Comparison of ENCODE assay signal across 26 cellular contexts in the genomic region with DNA sequence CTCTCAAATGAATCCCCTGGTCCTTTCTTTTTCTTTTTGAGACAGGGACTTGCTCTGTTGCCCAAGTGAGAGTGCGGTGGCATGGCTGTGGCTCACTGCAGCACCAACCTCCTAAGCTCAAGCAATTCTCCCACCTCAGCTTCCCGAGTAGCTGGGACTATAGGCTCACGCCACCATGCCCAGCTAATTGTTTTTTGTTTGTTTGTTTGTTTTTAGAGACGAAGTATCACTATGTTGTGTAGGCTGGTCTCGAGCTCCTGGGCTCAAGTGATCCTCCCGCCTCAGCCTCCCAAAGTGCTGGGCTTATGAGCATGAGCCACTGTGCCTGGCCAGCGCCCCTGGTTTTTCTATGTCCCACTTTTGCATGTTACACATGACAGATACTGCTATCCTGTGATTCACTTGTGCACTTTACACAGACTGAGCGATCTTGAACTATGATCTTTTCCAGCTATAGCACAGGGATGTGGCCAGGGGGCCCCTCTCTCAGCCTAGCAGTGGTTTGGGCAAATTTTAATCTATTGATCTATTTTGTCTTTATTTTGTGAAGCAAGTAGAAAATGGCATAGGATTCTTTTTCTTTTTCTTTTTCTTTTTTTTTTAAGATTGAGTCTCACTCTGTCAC. TPM values are rescaled to one million over a fixed set of nuclear protein-coding genes. Genes with fewer than 3 reads are reported as not detected.
"Had no signal": no experiment of that assay in that cellular context is flagged by ENCODE, and none has a peak within 500 bp of the region (broad histone marks: within the 10 kb centered on the region; RNA-seq: fewer than 3 reads in every experiment).

No MANE protein-coding gene starts in this region.

- H3K36me3 Mint-ChIP-seq: activated naive CD4-positive, alpha-beta T cell treated with anti-CD3 and anti-CD28 coated beads, Interleukin-2, amount 10 ng/mL, durations not matched to agents 7 days and 5 days; activated naive CD8-positive, alpha-beta T cell treated with anti-CD3 and anti-CD28 coated beads for 36 hours had no signal

- H3K4me3 ChIP-seq: cardiac muscle cell, Peyer's patch, SJSA1 had no signal

- ATAC-seq: activated T-helper 17 cell treated with anti-CD3 and anti-CD28 coated beads, Interleukin-2, amount 50 U/mL, for 72 hours; SK-N-SH treated with all-trans-retinoic acid at 6 μM for 48 hours had no signal

- H3K27me3 Mint-ChIP-seq: activated CD4-positive, alpha-beta memory T cell treated with anti-CD3 and anti-CD28 coated beads, Interleukin-2, amount 10 ng/mL, durations not matched to agents 7 days and 5 days; activated naive CD8-positive, alpha-beta T cell treated with anti-CD3 and anti-CD28 coated beads for 36 hours; activated T-helper 17 cell treated with anti-CD3 and anti-CD28 coated beads, Interleukin-2, amount 50 U/mL, for 72 hours had no signal

- H3K27ac Mint-ChIP-seq: activated CD4-positive, alpha-beta memory T cell treated with anti-CD3 and anti-CD28 coated beads, Interleukin-2, amount 10 ng/mL, durations not matched to agents 7 days and 5 days; activated naive CD4-positive, alpha-beta T cell treated with anti-CD3 and anti-CD28 coated beads, Interleukin-2, amount 10 ng/mL, durations not matched to agents 7 days and 5 days; activated naive CD8-positive, alpha-beta T cell treated with anti-CD3 and anti-CD28 coated beads for 36 hours; activated T-helper 17 cell treated with anti-CD3 and anti-CD28 coated beads, Interleukin-2, amount 50 U/mL, for 72 hours; T-helper 1 cell treated with Interleukin-12 subunit alpha and Interleukin-12 subunit beta and Interleukin-4 antibody, amounts not matched to agents 30 μg/mL and 1 μg/mL, for 36 hours had no signal

- H3K36me3 ChIP-seq: brain microvascular endothelial cell, cardiac muscle cell, Peyer's patch, SJSA1 had no signal

- H3K27ac ChIP-seq: brain microvascular endothelial cell, cardiac muscle cell, Peyer's patch, SJSA1 had no signal

- DNase-seq: activated CD4-positive, alpha-beta memory T cell treated with anti-CD3 and anti-CD28 coated beads, Interleukin-2, amount 10 ng/mL, durations not matched to agents 7 days and 5 days; activated CD4-positive, alpha-beta T cell treated with anti-CD3 and anti-CD28 coated beads for 48 hours; activated CD4-positive, CD25-positive, alpha-beta regulatory T cell treated with anti-CD3 and anti-CD28 coated beads, Interleukin-2, amount 50 U/mL, for 72 hours; activated gamma-delta T cell; activated naive CD4-positive, alpha-beta T cell treated with anti-CD3 and anti-CD28 coated beads, Interleukin-2, amount 10 ng/mL, durations not matched to agents 7 days and 5 days; activated naive CD8-positive, alpha-beta T cell treated with anti-CD3 and anti-CD28 coated beads for 36 hours; activated T-cell treated with anti-CD3 and anti-CD28 coated beads for 4 hours; activated T-cell treated with anti-CD3 and anti-CD28 coated beads, Interleukin-2, amount 50 U/mL, for 48 hours; brain microvascular endothelial cell; Karpas-422; MM.1S; NCI-H1105; NCI-H1436 treated with DMSO at 0.1 percent for 48 hours; NCI-H187; NCI-H2081; NCI-H510A treated with DMSO at 0.1 percent for 48 hours; NCI-H69; SHP77; SW 1271 had no signal

- H3K4me1 Mint-ChIP-seq: activated naive CD8-positive, alpha-beta T cell treated with anti-CD3 and anti-CD28 coated beads for 36 hours had no signal

- H3K4me3 Mint-ChIP-seq: activated CD4-positive, alpha-beta memory T cell treated with anti-CD3 and anti-CD28 coated beads, Interleukin-2, amount 10 ng/mL, durations not matched to agents 7 days and 5 days; activated naive CD4-positive, alpha-beta T cell treated with anti-CD3 and anti-CD28 coated beads, Interleukin-2, amount 10 ng/mL, durations not matched to agents 7 days and 5 days; activated naive CD8-positive, alpha-beta T cell treated with anti-CD3 and anti-CD28 coated beads for 36 hours; activated T-helper 17 cell treated with anti-CD3 and anti-CD28 coated beads, Interleukin-2, amount 50 U/mL, for 72 hours; T-helper 1 cell treated with Interleukin-12 subunit alpha and Interleukin-12 subunit beta and Interleukin-4 antibody, amounts not matched to agents 30 μg/mL and 1 μg/mL, for 36 hours had no signal

RNA-seq across cellular contexts. Expression of a gene that starts 31.3 kb away (rescaled TPM):
- polyA plus RNA-seq: cardiac muscle cell had no signal

RNA-seq across cellular contexts. Expression of a gene that starts 42.7 kb away (rescaled TPM):
- total RNA-seq: activated CD8-positive, alpha-beta memory T cell treated with anti-CD3 and anti-CD28 coated beads for 36 hours; activated naive CD8-positive, alpha-beta T cell treated with anti-CD3 and anti-CD28 coated beads for 36 hours; SJSA1 had no signal
